1 cellular context compared by ENCODE assay signal in the genomic region with DNA sequence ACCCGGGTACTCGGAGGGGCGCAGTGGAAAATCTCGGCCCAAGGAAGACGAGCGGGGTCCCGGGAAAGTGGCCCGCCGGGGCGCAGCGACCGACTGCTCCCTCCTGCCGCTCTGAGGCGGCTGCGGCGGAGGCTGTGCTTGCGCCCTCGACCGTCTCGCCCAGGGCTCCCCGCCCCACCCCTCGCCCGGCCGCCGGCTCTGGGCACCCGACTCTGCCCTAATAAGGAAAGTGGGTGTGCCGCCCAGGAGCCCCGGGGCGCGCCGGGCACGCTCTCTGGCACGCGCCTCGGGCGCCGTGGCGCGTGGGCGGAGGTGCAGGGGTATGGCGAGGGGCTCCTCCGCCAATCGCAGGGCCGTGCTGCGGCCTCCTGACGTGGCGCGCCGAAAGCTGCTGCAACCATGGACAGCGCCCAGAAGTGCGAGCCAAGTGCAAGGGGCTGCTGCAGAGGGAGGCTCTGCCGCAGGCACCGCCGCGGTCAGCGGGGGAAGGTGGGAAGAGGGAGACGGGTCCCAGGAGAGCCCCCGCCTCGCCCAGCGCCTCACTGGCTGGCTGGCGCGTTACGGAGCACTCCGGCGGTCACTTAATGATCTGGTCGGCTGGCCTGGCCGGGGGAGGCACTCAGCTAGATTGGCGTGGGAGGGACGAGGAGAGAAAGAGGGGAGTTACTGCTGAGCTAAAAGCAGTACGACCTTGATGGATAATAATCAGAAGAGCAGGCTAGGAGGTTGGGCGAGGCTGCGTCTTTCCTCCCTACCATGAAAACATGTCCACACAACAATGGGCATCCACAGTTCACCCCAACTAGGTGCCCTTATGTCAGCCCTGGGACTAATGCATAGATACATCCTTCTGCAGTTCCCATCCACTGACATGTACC.
A peak's percentile ranks its signal among the peaks of the same experiment; 100 is the strongest.
TF ChIP-seq lines count a peak whose summit lies in the region.

A gene with protein sequence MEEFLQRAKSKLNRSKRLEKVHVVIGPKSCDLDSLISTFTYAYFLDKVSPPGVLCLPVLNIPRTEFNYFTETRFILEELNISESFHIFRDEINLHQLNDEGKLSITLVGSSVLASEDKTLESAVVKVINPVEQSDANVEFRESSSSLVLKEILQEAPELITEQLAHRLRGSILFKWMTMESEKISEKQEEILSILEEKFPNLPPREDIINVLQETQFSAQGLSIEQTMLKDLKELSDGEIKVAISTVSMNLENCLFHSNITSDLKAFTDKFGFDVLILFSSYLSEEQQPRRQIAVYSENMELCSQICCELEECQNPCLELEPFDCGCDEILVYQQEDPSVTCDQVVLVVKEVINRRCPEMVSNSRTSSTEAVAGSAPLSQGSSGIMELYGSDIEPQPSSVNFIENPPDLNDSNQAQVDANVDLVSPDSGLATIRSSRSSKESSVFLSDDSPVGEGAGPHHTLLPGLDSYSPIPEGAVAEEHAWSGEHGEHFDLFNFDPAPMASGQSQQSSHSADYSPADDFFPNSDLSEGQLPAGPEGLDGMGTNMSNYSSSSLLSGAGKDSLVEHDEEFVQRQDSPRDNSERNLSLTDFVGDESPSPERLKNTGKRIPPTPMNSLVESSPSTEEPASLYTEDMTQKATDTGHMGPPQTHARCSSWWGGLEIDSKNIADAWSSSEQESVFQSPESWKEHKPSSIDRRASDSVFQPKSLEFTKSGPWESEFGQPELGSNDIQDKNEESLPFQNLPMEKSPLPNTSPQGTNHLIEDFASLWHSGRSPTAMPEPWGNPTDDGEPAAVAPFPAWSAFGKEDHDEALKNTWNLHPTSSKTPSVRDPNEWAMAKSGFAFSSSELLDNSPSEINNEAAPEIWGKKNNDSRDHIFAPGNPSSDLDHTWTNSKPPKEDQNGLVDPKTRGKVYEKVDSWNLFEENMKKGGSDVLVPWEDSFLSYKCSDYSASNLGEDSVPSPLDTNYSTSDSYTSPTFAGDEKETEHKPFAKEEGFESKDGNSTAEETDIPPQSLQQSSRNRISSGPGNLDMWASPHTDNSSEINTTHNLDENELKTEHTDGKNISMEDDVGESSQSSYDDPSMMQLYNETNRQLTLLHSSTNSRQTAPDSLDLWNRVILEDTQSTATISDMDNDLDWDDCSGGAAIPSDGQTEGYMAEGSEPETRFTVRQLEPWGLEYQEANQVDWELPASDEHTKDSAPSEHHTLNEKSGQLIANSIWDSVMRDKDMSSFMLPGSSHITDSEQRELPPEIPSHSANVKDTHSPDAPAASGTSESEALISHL (N-terminal part only) (minus strand): TSS at position 131 of the 878 bp plus-strand sequence. CDS start 151 bp downstream, outside the sequence.

TF ChIP-seq in WTC11, 78 proteins besides CTCF, POLR2A, EP300 and RAD21 (continued from another document and continues in another):
- TF ChIP-seq, protein P1, sequence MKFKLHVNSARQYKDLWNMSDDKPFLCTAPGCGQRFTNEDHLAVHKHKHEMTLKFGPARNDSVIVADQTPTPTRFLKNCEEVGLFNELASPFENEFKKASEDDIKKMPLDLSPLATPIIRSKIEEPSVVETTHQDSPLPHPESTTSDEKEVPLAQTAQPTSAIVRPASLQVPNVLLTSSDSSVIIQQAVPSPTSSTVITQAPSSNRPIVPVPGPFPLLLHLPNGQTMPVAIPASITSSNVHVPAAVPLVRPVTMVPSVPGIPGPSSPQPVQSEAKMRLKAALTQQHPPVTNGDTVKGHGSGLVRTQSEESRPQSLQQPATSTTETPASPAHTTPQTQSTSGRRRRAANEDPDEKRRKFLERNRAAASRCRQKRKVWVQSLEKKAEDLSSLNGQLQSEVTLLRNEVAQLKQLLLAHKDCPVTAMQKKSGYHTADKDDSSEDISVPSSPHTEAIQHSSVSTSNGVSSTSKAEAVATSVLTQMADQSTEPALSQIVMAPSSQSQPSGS (CRISPR knock-in tag; IDR thresholded peaks at IDR 0.05; ENCODE audit: borderline replicate concordance, low read depth), result peak; percentile 87
- TF ChIP-seq PRRX2 (CRISPR knock-in tag; IDR thresholded peaks at IDR 0.05) (no peak), FOXP1 (CRISPR knock-in tag; IDR thresholded peaks at IDR 0.05; ENCODE audit: borderline replicate concordance) (peak; percentile 99), NR1H2 (CRISPR knock-in tag; IDR thresholded peaks at IDR 0.05) (peak; percentile 55; the same call in 1 of the 2 replicates), ZBTB21 (CRISPR knock-in tag; IDR thresholded peaks at IDR 0.05; ENCODE audit: borderline replicate concordance) (peak; percentile 95), ZNF671 (CRISPR knock-in tag; IDR thresholded peaks at IDR 0.05) (no peak), ZNF232 (CRISPR knock-in tag; IDR thresholded peaks at IDR 0.05) (peak; percentile 99), ATF1 (CRISPR knock-in tag; IDR thresholded peaks at IDR 0.05) (peak; percentile 86; the same call in 1 of the 2 replicates), TP53 (CRISPR knock-in tag; IDR thresholded peaks at IDR 0.05) (peak; percentile 98), ZNF219 (CRISPR knock-in tag; IDR thresholded peaks at IDR 0.05; ENCODE audit: borderline replicate concordance) (peak; percentile 91; the same call in 1 of the 2 replicates), KAT7 (CRISPR knock-in tag; IDR thresholded peaks at IDR 0.05; ENCODE audit: borderline replicate concordance) (peak; percentile 98; the same call in 1 of the 2 replicates), ELF4 (CRISPR knock-in tag; IDR thresholded peaks at IDR 0.05; ENCODE audit: low read depth) (peak; percentile 92; the same call in 1 of the 2 replicates), CBFB (CRISPR knock-in tag; IDR thresholded peaks at IDR 0.05; ENCODE audit: low read depth) (peak; percentile 94), JAZF1 (CRISPR knock-in tag; IDR thresholded peaks at IDR 0.05) (no peak), GABPB1 (CRISPR knock-in tag; IDR thresholded peaks at IDR 0.05) (no peak), FOXJ3 (CRISPR knock-in tag; IDR thresholded peaks at IDR 0.05; ENCODE audit: borderline replicate concordance) (no peak), MYBL2 (CRISPR knock-in tag; IDR thresholded peaks at IDR 0.05) (peak; percentile 96), TEAD4 (CRISPR knock-in tag; IDR thresholded peaks at IDR 0.05) (0 out of 2 replicates have a peak, but pooled peaks have one; percentile 75), NR2C2 (CRISPR knock-in tag; IDR thresholded peaks at IDR 0.05) (peak; percentile 78), FOXK1 (CRISPR knock-in tag; IDR thresholded peaks at IDR 0.05) (peak; percentile 97), SOX15 (CRISPR knock-in tag; IDR thresholded peaks at IDR 0.05) (no peak), ESRRA (CRISPR knock-in tag; IDR thresholded peaks at IDR 0.05; ENCODE audit: borderline replicate concordance) (peak; percentile 93), RELA (CRISPR knock-in tag; IDR thresholded peaks at IDR 0.05; ENCODE audit: borderline replicate concordance) (peak; percentile 99), ZNF138 (CRISPR knock-in tag; conservative IDR thresholded peaks at IDR 0.05) (peak; percentile 97)
- TF ChIP-seq, protein P2, sequence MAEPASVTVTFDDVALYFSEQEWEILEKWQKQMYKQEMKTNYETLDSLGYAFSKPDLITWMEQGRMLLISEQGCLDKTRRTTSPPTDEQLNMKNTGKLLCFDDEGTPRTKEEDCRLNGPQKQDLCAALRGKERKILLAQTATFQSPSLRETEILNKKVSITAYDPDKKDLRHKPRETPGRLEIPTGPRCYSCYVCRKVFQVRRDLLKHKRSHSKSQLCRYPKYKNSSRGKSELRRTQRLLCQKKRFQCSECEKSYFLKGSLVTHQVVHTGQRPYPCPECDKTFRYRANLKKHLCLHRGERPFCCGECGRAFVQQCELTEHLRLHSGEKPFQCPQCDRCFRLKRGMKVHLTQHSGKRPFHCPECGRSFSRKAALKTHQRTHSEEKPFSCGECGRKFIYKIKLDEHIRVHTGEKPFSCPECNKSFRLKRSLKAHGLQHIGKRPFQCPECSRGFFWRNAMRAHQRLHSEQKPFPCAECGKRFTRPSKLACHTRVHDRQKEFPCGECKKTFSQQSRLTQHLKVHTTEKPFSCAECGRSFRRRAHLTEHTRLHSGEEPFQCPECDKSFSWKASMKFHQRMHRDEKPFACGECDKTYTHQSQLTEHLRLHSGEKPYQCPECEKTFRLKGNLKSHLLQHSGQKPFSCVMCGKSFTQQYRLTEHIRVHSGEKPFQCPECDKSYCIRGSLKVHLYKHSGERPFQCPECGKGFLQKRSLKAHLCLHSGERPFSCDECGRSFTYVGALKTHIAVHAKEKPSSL (CRISPR knock-in tag; conservative IDR thresholded peaks at IDR 0.05), result no peak
- TF ChIP-seq, protein P3, sequence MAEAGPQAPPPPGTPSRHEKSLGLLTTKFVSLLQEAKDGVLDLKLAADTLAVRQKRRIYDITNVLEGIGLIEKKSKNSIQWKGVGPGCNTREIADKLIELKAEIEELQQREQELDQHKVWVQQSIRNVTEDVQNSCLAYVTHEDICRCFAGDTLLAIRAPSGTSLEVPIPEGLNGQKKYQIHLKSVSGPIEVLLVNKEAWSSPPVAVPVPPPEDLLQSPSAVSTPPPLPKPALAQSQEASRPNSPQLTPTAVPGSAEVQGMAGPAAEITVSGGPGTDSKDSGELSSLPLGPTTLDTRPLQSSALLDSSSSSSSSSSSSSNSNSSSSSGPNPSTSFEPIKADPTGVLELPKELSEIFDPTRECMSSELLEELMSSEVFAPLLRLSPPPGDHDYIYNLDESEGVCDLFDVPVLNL (CRISPR knock-in tag; IDR thresholded peaks at IDR 0.05; ENCODE audit: borderline replicate concordance, low read depth), result peak; percentile 84
- TF ChIP-seq, protein P4, sequence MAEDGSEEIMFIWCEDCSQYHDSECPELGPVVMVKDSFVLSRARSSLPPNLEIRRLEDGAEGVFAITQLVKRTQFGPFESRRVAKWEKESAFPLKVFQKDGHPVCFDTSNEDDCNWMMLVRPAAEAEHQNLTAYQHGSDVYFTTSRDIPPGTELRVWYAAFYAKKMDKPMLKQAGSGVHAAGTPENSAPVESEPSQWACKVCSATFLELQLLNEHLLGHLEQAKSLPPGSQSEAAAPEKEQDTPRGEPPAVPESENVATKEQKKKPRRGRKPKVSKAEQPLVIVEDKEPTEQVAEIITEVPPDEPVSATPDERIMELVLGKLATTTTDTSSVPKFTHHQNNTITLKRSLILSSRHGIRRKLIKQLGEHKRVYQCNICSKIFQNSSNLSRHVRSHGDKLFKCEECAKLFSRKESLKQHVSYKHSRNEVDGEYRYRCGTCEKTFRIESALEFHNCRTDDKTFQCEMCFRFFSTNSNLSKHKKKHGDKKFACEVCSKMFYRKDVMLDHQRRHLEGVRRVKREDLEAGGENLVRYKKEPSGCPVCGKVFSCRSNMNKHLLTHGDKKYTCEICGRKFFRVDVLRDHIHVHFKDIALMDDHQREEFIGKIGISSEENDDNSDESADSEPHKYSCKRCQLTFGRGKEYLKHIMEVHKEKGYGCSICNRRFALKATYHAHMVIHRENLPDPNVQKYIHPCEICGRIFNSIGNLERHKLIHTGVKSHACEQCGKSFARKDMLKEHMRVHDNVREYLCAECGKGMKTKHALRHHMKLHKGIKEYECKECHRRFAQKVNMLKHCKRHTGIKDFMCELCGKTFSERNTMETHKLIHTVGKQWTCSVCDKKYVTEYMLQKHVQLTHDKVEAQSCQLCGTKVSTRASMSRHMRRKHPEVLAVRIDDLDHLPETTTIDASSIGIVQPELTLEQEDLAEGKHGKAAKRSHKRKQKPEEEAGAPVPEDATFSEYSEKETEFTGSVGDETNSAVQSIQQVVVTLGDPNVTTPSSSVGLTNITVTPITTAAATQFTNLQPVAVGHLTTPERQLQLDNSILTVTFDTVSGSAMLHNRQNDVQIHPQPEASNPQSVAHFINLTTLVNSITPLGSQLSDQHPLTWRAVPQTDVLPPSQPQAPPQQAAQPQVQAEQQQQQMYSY (CRISPR knock-in tag; IDR thresholded peaks at IDR 0.05), result peak; percentile 64
- TF ChIP-seq, protein P5, sequence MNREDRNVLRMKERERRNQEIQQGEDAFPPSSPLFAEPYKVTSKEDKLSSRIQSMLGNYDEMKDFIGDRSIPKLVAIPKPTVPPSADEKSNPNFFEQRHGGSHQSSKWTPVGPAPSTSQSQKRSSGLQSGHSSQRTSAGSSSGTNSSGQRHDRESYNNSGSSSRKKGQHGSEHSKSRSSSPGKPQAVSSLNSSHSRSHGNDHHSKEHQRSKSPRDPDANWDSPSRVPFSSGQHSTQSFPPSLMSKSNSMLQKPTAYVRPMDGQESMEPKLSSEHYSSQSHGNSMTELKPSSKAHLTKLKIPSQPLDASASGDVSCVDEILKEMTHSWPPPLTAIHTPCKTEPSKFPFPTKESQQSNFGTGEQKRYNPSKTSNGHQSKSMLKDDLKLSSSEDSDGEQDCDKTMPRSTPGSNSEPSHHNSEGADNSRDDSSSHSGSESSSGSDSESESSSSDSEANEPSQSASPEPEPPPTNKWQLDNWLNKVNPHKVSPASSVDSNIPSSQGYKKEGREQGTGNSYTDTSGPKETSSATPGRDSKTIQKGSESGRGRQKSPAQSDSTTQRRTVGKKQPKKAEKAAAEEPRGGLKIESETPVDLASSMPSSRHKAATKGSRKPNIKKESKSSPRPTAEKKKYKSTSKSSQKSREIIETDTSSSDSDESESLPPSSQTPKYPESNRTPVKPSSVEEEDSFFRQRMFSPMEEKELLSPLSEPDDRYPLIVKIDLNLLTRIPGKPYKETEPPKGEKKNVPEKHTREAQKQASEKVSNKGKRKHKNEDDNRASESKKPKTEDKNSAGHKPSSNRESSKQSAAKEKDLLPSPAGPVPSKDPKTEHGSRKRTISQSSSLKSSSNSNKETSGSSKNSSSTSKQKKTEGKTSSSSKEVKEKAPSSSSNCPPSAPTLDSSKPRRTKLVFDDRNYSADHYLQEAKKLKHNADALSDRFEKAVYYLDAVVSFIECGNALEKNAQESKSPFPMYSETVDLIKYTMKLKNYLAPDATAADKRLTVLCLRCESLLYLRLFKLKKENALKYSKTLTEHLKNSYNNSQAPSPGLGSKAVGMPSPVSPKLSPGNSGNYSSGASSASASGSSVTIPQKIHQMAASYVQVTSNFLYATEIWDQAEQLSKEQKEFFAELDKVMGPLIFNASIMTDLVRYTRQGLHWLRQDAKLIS (CRISPR knock-in tag; IDR thresholded peaks at IDR 0.05; ENCODE audit: borderline replicate concordance), result peak; percentile 94; the same call in 1 of the 2 replicates
- TF ChIP-seq, protein P6, sequence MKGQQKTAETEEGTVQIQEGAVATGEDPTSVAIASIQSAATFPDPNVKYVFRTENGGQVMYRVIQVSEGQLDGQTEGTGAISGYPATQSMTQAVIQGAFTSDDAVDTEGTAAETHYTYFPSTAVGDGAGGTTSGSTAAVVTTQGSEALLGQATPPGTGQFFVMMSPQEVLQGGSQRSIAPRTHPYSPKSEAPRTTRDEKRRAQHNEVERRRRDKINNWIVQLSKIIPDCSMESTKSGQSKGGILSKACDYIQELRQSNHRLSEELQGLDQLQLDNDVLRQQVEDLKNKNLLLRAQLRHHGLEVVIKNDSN (CRISPR knock-in tag; IDR thresholded peaks at IDR 0.05), result peak; percentile 83
